ENCODE assay signal across 10 cellular contexts in the genomic region with DNA sequence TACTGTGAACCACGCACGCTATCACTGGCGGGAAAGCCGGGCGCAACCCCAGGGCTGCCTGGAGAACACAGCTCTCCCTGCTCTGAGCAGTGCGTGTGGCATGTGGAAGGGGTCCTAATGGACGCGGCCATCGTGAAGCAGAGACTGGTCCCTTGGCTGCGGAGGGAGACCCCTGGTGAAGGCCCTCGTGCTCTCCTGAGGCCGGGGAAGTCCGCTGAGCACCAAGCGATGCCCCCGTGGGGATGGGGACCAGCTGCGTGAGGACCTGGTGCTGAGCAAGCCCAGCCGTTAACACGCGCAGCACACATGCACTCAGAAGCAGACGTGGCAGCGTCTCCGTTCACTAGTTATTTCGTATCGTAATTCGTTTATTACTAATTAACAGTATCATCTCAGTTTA.
"Had no signal": no experiment of that assay in that cellular context is flagged by ENCODE, and none has a peak within 500 bp of the region (broad histone marks: within the 10 kb centered on the region; RNA-seq: fewer than 3 reads in every experiment).

No MANE protein-coding gene starts in this region.

- H3K4me2 ChIP-seq: GM23338 had no signal

- H3K4me1 ChIP-seq: HAP-1 had no signal

- FAIRE-seq: H54 had no signal

- H3K9me3 Mint-ChIP-seq: GM23338, H9 had no signal

- H3K27ac ChIP-seq: GM23248 had no signal

- ATAC-seq: GM23338, HCT116 had no signal

- H3K36me3 ChIP-seq: HAP-1 had no signal

- H2AFZ ChIP-seq: GM23248, GM23338 had no signal

- H3K4me3 Mint-ChIP-seq: GM23338, H9, HFFc6 had no signal

- H3K4me1 Mint-ChIP-seq: GM23338, H9 had no signal

- DNase-seq: GM23248, GOT3, H7, H9, HCEC 1CT, HFFc6 had no signal

- H3K9me3 ChIP-seq: HAP-1 had no signal

- H3K27ac Mint-ChIP-seq: GM23338, HFFc6 had no signal

- H3K4me3 ChIP-seq: GM23248, GM23338, HAP-1 had no signal

- H3K9ac ChIP-seq: GM23248 had no signal
